ENCODE assay signal across 8 cellular contexts in the genomic region with DNA sequence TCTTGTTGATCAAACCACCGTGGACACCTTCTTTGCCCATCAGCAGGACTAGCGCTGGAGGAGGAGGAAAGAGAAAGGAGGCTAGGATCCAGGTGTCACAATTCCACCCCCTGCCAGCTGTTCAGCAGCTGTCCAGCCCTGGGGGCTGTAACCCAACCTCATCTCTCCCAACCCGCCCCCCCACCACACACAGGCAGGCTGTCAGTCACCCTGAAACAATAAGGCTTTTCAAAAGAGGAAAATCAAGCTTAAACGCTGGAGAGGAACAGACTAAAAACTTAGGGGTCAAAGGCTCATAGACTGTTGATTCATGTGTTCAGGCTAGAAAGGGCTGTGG. TPM values are rescaled to one million over a fixed set of nuclear protein-coding genes. Genes with fewer than 3 reads are reported as not detected.
A peak's percentile ranks its signal among the peaks of the same experiment; 100 is the strongest.
DNase-seq lines count a peak whose midpoint lies in the region; ATAC-seq and TF ChIP-seq lines count a peak whose summit lies in the region.

No MANE protein-coding gene starts in this region.

- H3K27me3 Mint-ChIP-seq in natural killer cell treated with Interleukin-12 subunit alpha and Interleukin-12 subunit beta and Interleukin-15 and Interleukin-18, amount 100 ng/mL, for 72 hours, result no peaks in the 10 kb centered on the region

- peak overlapping the region; percentile 13 for H3K27ac ChIP-seq in C4-2B
- H3K27ac ChIP-seq in Karpas-422 (ENCODE audit: low read length), result peak overlapping the region; percentile 98
- peak overlapping the region; percentile 98 for H3K27ac ChIP-seq in colonic mucosa

- no peaks in the 10 kb centered on the region for H3K9me2 ChIP-seq in Karpas-422 (replicated peaks; ENCODE audit: insufficient read depth, low read length)

- peaks cover 35% of the 10 kb centered on the region for H4K20me1 ChIP-seq in Karpas-422 (ENCODE audit: insufficient read depth, low read depth, low read length)

- H3K27ac Mint-ChIP-seq in natural killer cell treated with Interleukin-12 subunit alpha and Interleukin-12 subunit beta and Interleukin-15 and Interleukin-18, amount 100 ng/mL, for 72 hours, result peak overlapping the region; percentile 95 to 96

- H3K36me3 ChIP-seq in Karpas-422 (ENCODE audit: insufficient read depth, low read length) (peaks cover 35% of the 10 kb centered on the region), colonic mucosa (peaks cover 14% of the 10 kb centered on the region)

- H2AFZ ChIP-seq in Karpas-422 (ENCODE audit: low read length), result no peak overlapping the region

- H3K79me2 ChIP-seq in Karpas-422 (ENCODE audit: low read length), result peaks cover 56% of the 10 kb centered on the region

- H3K4me2 ChIP-seq in Karpas-422 (ENCODE audit: low read depth, low read length, poor library complexity, severe bottlenecking), result peak overlapping the region; percentile 98

- no peak for ATAC-seq in natural killer cell treated with Interleukin-12 subunit alpha and Interleukin-12 subunit beta and Interleukin-15 and Interleukin-18, amount 100 ng/mL, for 72 hours

- peaks cover 49% of the 10 kb centered on the region for H3K36me3 Mint-ChIP-seq in natural killer cell treated with Interleukin-12 subunit alpha and Interleukin-12 subunit beta and Interleukin-15 and Interleukin-18, amount 100 ng/mL, for 72 hours

- H3K27me3 ChIP-seq in Karpas-422 (ENCODE audit: low read length) (no peaks in the 10 kb centered on the region), colonic mucosa (no peaks in the 10 kb centered on the region)

- H3K9me3 Mint-ChIP-seq in natural killer cell treated with Interleukin-12 subunit alpha and Interleukin-12 subunit beta and Interleukin-15 and Interleukin-18, amount 100 ng/mL, for 72 hours, result no peaks in the 10 kb centered on the region

- H3K4me3 ChIP-seq in Karpas-422 (ENCODE audit: low read length) (peak overlapping the region; percentile 99), colonic mucosa (peak overlapping the region; percentile 89)

- H3K4me1 ChIP-seq in Karpas-422 (ENCODE audit: low read length) (peaks cover 74% of the 10 kb centered on the region), colonic mucosa (peaks cover 17% of the 10 kb centered on the region)

- TF ChIP-seq CTCF in C4-2B (conservative IDR thresholded peaks at IDR 0.05) (no peak), colonic mucosa (IDR thresholded peaks at IDR 0.05) (no peak)

- peak overlapping the region; percentile 100 for H3K4me3 Mint-ChIP-seq in natural killer cell treated with Interleukin-12 subunit alpha and Interleukin-12 subunit beta and Interleukin-15 and Interleukin-18, amount 100 ng/mL, for 72 hours

- H3K9me3 ChIP-seq in Karpas-422 (ENCODE audit: low read length), result no peaks in the 10 kb centered on the region
- no peaks in the 10 kb centered on the region for H3K9me3 ChIP-seq in colonic mucosa

- intact Hi-C loops in colonic mucosa (cut with DNase I), result no loop called here

- DNase-seq in Karpas-422, result no peak
- DNase-seq in colonic mucosa, result no peak
- DNase-seq in natural killer cell treated with Interleukin-12 subunit alpha and Interleukin-12 subunit beta and Interleukin-15 and Interleukin-18, amount 100 ng/mL, for 72 hours (ENCODE audit: low spot score), result no peak
- no peak for DNase-seq in AML-193 (lab: John Stamatoyannopoulos, UW)
- no peak for DNase-seq in KG1 (lab: John Stamatoyannopoulos, UW)
- DNase-seq in cortex of kidney (lab: John Stamatoyannopoulos, UW), result no peak
- no peak for DNase-seq in NCI-H226

- peaks cover 66 to 74% of the 10 kb centered on the region in 2 donors for H3K4me1 Mint-ChIP-seq in natural killer cell treated with Interleukin-12 subunit alpha and Interleukin-12 subunit beta and Interleukin-15 and Interleukin-18, amount 100 ng/mL, for 72 hours (ENCODE audit: low read depth in 2 of 2)

- peak overlapping the region; percentile 100 for H3K9ac ChIP-seq in Karpas-422 (ENCODE audit: low read length)
- peak overlapping the region; percentile 45 to 99 for H3K9ac ChIP-seq in colonic mucosa (ENCODE audit: low read depth in 2 of 2, low read length in 2 of 2)

RNA-seq across cellular contexts. Expression of gene PFN1, which starts 2.4 kb away (rescaled TPM):
- 748 and 1,567 TPM in 2 replicates for total RNA-seq in Karpas-422 (2014; rRNA removed; shearing (Covaris generic); ENCODE audit: low replicate concordance)
- total RNA-seq in colonic mucosa, result 1,000 to 10,000 TPM in 1 of 2 donors, 100 to 1,000 TPM in 1; 839 to 1,278 TPM
- 1,000 to 10,000 TPM; 1,741 to 1,743 TPM for total RNA-seq in natural killer cell treated with Interleukin-12 subunit alpha and Interleukin-12 subunit beta and Interleukin-15 and Interleukin-18, amount 100 ng/mL, for 72 hours

RNA-seq across cellular contexts. Expression of gene ENO3, which starts 5.0 kb away (rescaled TPM):
- 31.1 and 31.6 TPM in 2 replicates for total RNA-seq in Karpas-422 (2014; rRNA removed; shearing (Covaris generic); ENCODE audit: low replicate concordance)
- 10 to 100 TPM in 1 of 2 donors, 1 to 10 TPM in 1; 3.8 to 17.6 TPM for total RNA-seq in colonic mucosa
- total RNA-seq in natural killer cell treated with Interleukin-12 subunit alpha and Interleukin-12 subunit beta and Interleukin-15 and Interleukin-18, amount 100 ng/mL, for 72 hours, result 10 to 100 TPM in 1 of 2 donors, 1 to 10 TPM in 1; 8.7 to 26.1 TPM

RNA-seq across cellular contexts. Expression of gene RNF167, which starts 5.8 kb away (rescaled TPM):
- 49.9 and 50.5 TPM in 2 replicates for total RNA-seq in Karpas-422 (2014; rRNA removed; shearing (Covaris generic); ENCODE audit: low replicate concordance)
- total RNA-seq in colonic mucosa, result 100 to 1,000 TPM in 1 of 2 donors, 10 to 100 TPM in 1; 92.1 to 120 TPM
- 100 to 1,000 TPM; 144 to 150 TPM for total RNA-seq in natural killer cell treated with Interleukin-12 subunit alpha and Interleukin-12 subunit beta and Interleukin-15 and Interleukin-18, amount 100 ng/mL, for 72 hours

RNA-seq across cellular contexts. Expression of gene SLC25A11, which starts 6.1 kb away (rescaled TPM):
- total RNA-seq in Karpas-422 (2014; rRNA removed; shearing (Covaris generic); ENCODE audit: low replicate concordance), result 79.0 and 79.1 TPM in 2 replicates
- 100 to 1,000 TPM in 1 of 2 donors, 10 to 100 TPM in 1; 73.1 to 116 TPM for total RNA-seq in colonic mucosa
- total RNA-seq in natural killer cell treated with Interleukin-12 subunit alpha and Interleukin-12 subunit beta and Interleukin-15 and Interleukin-18, amount 100 ng/mL, for 72 hours, result 10 to 100 TPM; 85.9 to 91.6 TPM

RNA-seq across cellular contexts. Expression of gene GP1BA, which starts 13.8 kb away (rescaled TPM):
- total RNA-seq in Karpas-422 (2014; rRNA removed; shearing (Covaris generic); ENCODE audit: low replicate concordance), result not detected in 2 replicates
- total RNA-seq in colonic mucosa, result not detected
- under 1 TPM in 1 of 2 donors, not detected in 1; 0.12 TPM for total RNA-seq in natural killer cell treated with Interleukin-12 subunit alpha and Interleukin-12 subunit beta and Interleukin-15 and Interleukin-18, amount 100 ng/mL, for 72 hours

Comparison
In these comparisons a context has a peak if more than half of its experiments do, and no peak if none do; other contexts are left out.
1. H3K27ac ChIP-seq: peak in every context shown above with its lines; median percentile 98 in Karpas-422; 98 in colonic mucosa; 13 in C4-2B.